ENCODE assay signal across 17 cellular contexts in the genomic region with DNA sequence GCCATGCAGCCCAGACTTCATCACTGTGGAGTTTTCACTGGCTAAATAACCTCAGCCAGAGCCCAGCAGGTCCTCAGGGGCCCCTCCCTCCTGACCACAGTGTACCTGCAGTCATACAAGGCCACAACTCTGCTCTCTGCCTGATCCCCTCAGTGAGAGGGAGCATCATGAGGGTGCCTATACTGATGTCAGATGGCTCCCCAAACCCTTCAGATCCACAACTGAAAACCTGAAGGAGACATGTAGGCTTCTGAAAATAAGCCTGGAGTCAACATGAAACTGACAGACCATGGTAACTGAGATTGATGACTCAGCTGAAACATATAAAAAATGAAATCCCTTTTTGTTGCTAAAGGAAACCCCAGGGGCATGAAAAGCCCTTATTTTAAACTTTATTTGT.
DNase-seq lines count a peak whose midpoint lies in the region; ATAC-seq, FAIRE-seq and TF ChIP-seq lines count a peak whose summit lies in the region.
"Had no signal": no experiment of that assay in that cellular context is flagged by ENCODE, and none has a peak within 500 bp of the region (broad histone marks: within the 10 kb centered on the region; RNA-seq: fewer than 3 reads in every experiment).

No MANE protein-coding gene starts in this region.

- no peaks in the 10 kb centered on the region for H4K20me1 ChIP-seq in OCI-LY3 (ENCODE audit: insufficient read depth, low read length)

- TF ChIP-seq CTCF in activated CD8-positive, alpha-beta T cell treated with anti-CD3 and anti-CD28 coated beads for 36 hours (IDR thresholded peaks at IDR 0.05) = no peak
- no peak for TF ChIP-seq CTCF in OCI-LY3 (IDR thresholded peaks at IDR 0.05; ENCODE audit: low read depth, low read length)
- TF ChIP-seq CTCF in nephron (IDR thresholded peaks at IDR 0.05; ENCODE audit: unreplicated experiment in 3 of 3) = no peak

- no peaks in the 10 kb centered on the region for H3K9me3 ChIP-seq in OCI-LY3 (ENCODE audit: insufficient read depth, low read length)
- H3K9me3 ChIP-seq: breast epithelium, tibial artery had no signal

- no peak overlapping the region for H3K4me3 ChIP-seq in OCI-LY3 (ENCODE audit: low read length)
- H3K4me3 ChIP-seq: breast epithelium, spleen, tibial artery had no signal

- H3K4me1 ChIP-seq in OCI-LY3 (ENCODE audit: low read length) = peaks cover 4% of the 10 kb centered on the region; the same call in 1 of the 2 replicates
- H3K4me1 ChIP-seq: breast epithelium, spleen had no signal

- POLR2A ChIA-PET in activated CD8-positive, alpha-beta T cell treated with anti-CD3 and anti-CD28 coated beads for 36 hours (lab: Charles Lee) = no interaction called here
- POLR2A ChIA-PET in activated CD8-positive, alpha-beta T cell treated with anti-CD3 and anti-CD28 coated beads, Interleukin-2, amount 10 ng/mL, durations not matched to agents 7 days and 5 days (lab: Charles Lee) = no interaction called here

- no peak overlapping the region for H3K27ac Mint-ChIP-seq in activated CD8-positive, alpha-beta T cell treated with anti-CD3 and anti-CD28 coated beads for 36 hours
- H3K27ac Mint-ChIP-seq in activated CD8-positive, alpha-beta T cell treated with anti-CD3 and anti-CD28 coated beads, Interleukin-2, amount 10 ng/mL, durations not matched to agents 7 days and 5 days = no peak overlapping the region
- peak overlapping the region in 2 of 3 experiments; percentile 19 to 35 for H3K27ac Mint-ChIP-seq in nephron
- H3K27ac Mint-ChIP-seq: activated B cell treated with CpG ODN at 0.5 μM for 24 hours, T-cell had no signal

- H3K36me3 ChIP-seq in OCI-LY3 (replicated peaks; ENCODE audit: low read depth, low read length) = no peaks in the 10 kb centered on the region
- H3K36me3 ChIP-seq: breast epithelium, spleen, tibial artery had no signal

- peak; percentile 92 for ATAC-seq in activated CD8-positive, alpha-beta T cell treated with anti-CD3 and anti-CD28 coated beads for 36 hours
- no peak for ATAC-seq in activated CD8-positive, alpha-beta T cell treated with anti-CD3 and anti-CD28 coated beads, Interleukin-2, amount 10 ng/mL, durations not matched to agents 7 days and 5 days
- no peak for ATAC-seq in HG03097 (IDR thresholded peaks at IDR 0.05; ENCODE audit: low FRiP score, unreplicated experiment)
- ATAC-seq in GM18505 (IDR thresholded peaks at IDR 0.05; ENCODE audit: unreplicated experiment) = no peak
- ATAC-seq: T-cell had no signal

- H3K9me3 Mint-ChIP-seq in activated CD8-positive, alpha-beta T cell treated with anti-CD3 and anti-CD28 coated beads for 36 hours = no peaks in the 10 kb centered on the region
- no peaks in the 10 kb centered on the region for H3K9me3 Mint-ChIP-seq in activated CD8-positive, alpha-beta T cell treated with anti-CD3 and anti-CD28 coated beads, Interleukin-2, amount 10 ng/mL, durations not matched to agents 7 days and 5 days (ENCODE audit: insufficient read depth)
- H3K9me3 Mint-ChIP-seq in nephron = peaks cover 10% of the 10 kb centered on the region
- H3K9me3 Mint-ChIP-seq: activated B cell treated with CpG ODN at 0.5 μM for 24 hours, T-cell had no signal

- peaks cover 13% of the 10 kb centered on the region for H3K4me1 Mint-ChIP-seq in activated CD8-positive, alpha-beta T cell treated with anti-CD3 and anti-CD28 coated beads for 36 hours (ENCODE audit: low read depth)
- H3K4me1 Mint-ChIP-seq in activated CD8-positive, alpha-beta T cell treated with anti-CD3 and anti-CD28 coated beads, Interleukin-2, amount 10 ng/mL, durations not matched to agents 7 days and 5 days (ENCODE audit: low read depth) = peaks cover 11% of the 10 kb centered on the region
- peaks cover 27% of the 10 kb centered on the region for H3K4me1 Mint-ChIP-seq in nephron
- H3K4me1 Mint-ChIP-seq: activated B cell treated with CpG ODN at 0.5 μM for 24 hours, T-cell had no signal

- H3K9ac ChIP-seq in OCI-LY3 (ENCODE audit: low read length) = no peak overlapping the region
- H3K9ac ChIP-seq: parathyroid adenoma had no signal

- no peak overlapping the region for H3K4me3 Mint-ChIP-seq in activated CD8-positive, alpha-beta T cell treated with anti-CD3 and anti-CD28 coated beads for 36 hours
- H3K4me3 Mint-ChIP-seq in activated CD8-positive, alpha-beta T cell treated with anti-CD3 and anti-CD28 coated beads, Interleukin-2, amount 10 ng/mL, durations not matched to agents 7 days and 5 days = no peak overlapping the region
- no peak overlapping the region for H3K4me3 Mint-ChIP-seq in nephron
- H3K4me3 Mint-ChIP-seq: activated B cell treated with CpG ODN at 0.5 μM for 24 hours, T-cell had no signal

- no peak overlapping the region for H2AFZ ChIP-seq in OCI-LY3 (ENCODE audit: low read depth, low read length)
- H2AFZ ChIP-seq: parathyroid adenoma had no signal

- no peaks in the 10 kb centered on the region for H3K79me2 ChIP-seq in OCI-LY3 (ENCODE audit: low read length)
- H3K79me2 ChIP-seq: parathyroid adenoma had no signal

- 0 out of 2 replicates have a peak overlapping the region, but pooled peaks have one; percentile 12 for H3K4me2 ChIP-seq in OCI-LY3 (ENCODE audit: low read length)

- peak; percentile 49 for DNase-seq in activated CD8-positive, alpha-beta T cell treated with anti-CD3 and anti-CD28 coated beads for 36 hours
- DNase-seq in activated CD8-positive, alpha-beta T cell treated with anti-CD3 and anti-CD28 coated beads, Interleukin-2, amount 10 ng/mL, durations not matched to agents 7 days and 5 days = no peak
- peak; percentile 18 for DNase-seq in GM12891 (ENCODE audit: insufficient read length, low spot score)
- no peak for DNase-seq in ureter (ENCODE audit: low spot score)
- DNase-seq: activated B cell treated with CpG ODN at 0.5 μM for 24 hours, activated gamma-delta T cell, left cardiac atrium, spleen, T-cell, tibial artery had no signal

- TF ChIP-seq POLR2A in GM12891 (IDR thresholded peaks at IDR 0.05; ENCODE audit: low read depth, low read length) (no peak), GM18505 (IDR thresholded peaks at IDR 0.05; ENCODE audit: borderline replicate concordance, extremely low read depth, insufficient read depth, insufficient read length) (no peak)

- H3K27me3 ChIP-seq in OCI-LY3 (ENCODE audit: low read depth, low read length) = peaks cover 12% of the 10 kb centered on the region
- H3K27me3 ChIP-seq: breast epithelium, tibial artery had no signal

- peaks cover 6% of the 10 kb centered on the region for H3K27me3 Mint-ChIP-seq in activated CD8-positive, alpha-beta T cell treated with anti-CD3 and anti-CD28 coated beads for 36 hours
- peaks cover 17% of the 10 kb centered on the region for H3K27me3 Mint-ChIP-seq in activated CD8-positive, alpha-beta T cell treated with anti-CD3 and anti-CD28 coated beads, Interleukin-2, amount 10 ng/mL, durations not matched to agents 7 days and 5 days (ENCODE audit: low read depth)
- peaks cover 13% of the 10 kb centered on the region for H3K27me3 Mint-ChIP-seq in nephron (ENCODE audit: low read depth)

- no peak overlapping the region for H3K27ac ChIP-seq in OCI-LY3 (ENCODE audit: low read length)
- H3K27ac ChIP-seq: parathyroid adenoma, spleen had no signal

- CTCF ChIA-PET in activated CD8-positive, alpha-beta T cell treated with anti-CD3 and anti-CD28 coated beads for 36 hours (lab: Charles Lee) = interaction anchor here (1.1 to 1.7 kb wide), 2 partner anchors 38 to 82 kb away, joined by 5 to 7 read pairs; no protein-coding TSS in a partner anchor
- CTCF ChIA-PET in activated CD8-positive, alpha-beta T cell treated with anti-CD3 and anti-CD28 coated beads, Interleukin-2, amount 10 ng/mL, durations not matched to agents 7 days and 5 days (lab: Charles Lee) = interaction anchor here (1.0 to 1.3 kb wide), 4 partner anchors 10 to 96 kb away, joined by 3 to 6 read pairs (median 4); no protein-coding TSS in a partner anchor

- no peaks in the 10 kb centered on the region for H3K36me3 Mint-ChIP-seq in activated CD8-positive, alpha-beta T cell treated with anti-CD3 and anti-CD28 coated beads for 36 hours (ENCODE audit: low read depth)
- H3K36me3 Mint-ChIP-seq in activated CD8-positive, alpha-beta T cell treated with anti-CD3 and anti-CD28 coated beads, Interleukin-2, amount 10 ng/mL, durations not matched to agents 7 days and 5 days (ENCODE audit: low read depth) = no peaks in the 10 kb centered on the region
- peaks cover 8% of the 10 kb centered on the region for H3K36me3 Mint-ChIP-seq in nephron (ENCODE audit: low read depth)
- H3K36me3 Mint-ChIP-seq: T-cell had no signal

- FAIRE-seq in GM12891 (lab: Jason Lieb, UNC) = no peak
- FAIRE-seq: RCC 7860 had no signal

- intact Hi-C loops in activated CD8-positive, alpha-beta T cell treated with anti-CD3 and anti-CD28 coated beads for 36 hours (cut with micrococcal nuclease) = no loop called here

TF ChIP-seq in GM12891, 5 proteins besides CTCF, POLR2A, EP300 and RAD21:
- TF ChIP-seq POU2F2 (IDR thresholded peaks at IDR 0.05; ENCODE audit: low read depth, low read length) = no peak
- TF ChIP-seq TAF1 (IDR thresholded peaks at IDR 0.05; ENCODE audit: low read depth, low read length) = no peak
- no peak for TF ChIP-seq PAX5 (IDR thresholded peaks at IDR 0.05; ENCODE audit: insufficient read depth, low read length, severe bottlenecking)
- TF ChIP-seq POLR2AphosphoS5 (IDR thresholded peaks at IDR 0.05; ENCODE audit: low read depth, low read length) = no peak
- TF ChIP-seq SPI1 (IDR thresholded peaks at IDR 0.05; ENCODE audit: low read depth, low read length) = no peak

Comparison
In these comparisons a context has a peak if more than half of its experiments do, and no peak if none do; other contexts are left out.
1. DNase-seq: peak in activated CD8-positive, alpha-beta T cell treated with anti-CD3 and anti-CD28 coated beads for 36 hours (single experiment) and GM12891 (single experiment); none in activated CD8-positive, alpha-beta T cell treated with anti-CD3 and anti-CD28 coated beads, Interleukin-2, amount 10 ng/mL, durations not matched to agents 7 days and 5 days (single experiment) and ureter (single experiment).
2. H3K27ac Mint-ChIP-seq: peak in nephron (2 of 3); none in activated CD8-positive, alpha-beta T cell treated with anti-CD3 and anti-CD28 coated beads for 36 hours (single experiment) and activated CD8-positive, alpha-beta T cell treated with anti-CD3 and anti-CD28 coated beads, Interleukin-2, amount 10 ng/mL, durations not matched to agents 7 days and 5 days (single experiment).